Comparison of ENCODE assay signal across 8 cellular contexts in the genomic region with DNA sequence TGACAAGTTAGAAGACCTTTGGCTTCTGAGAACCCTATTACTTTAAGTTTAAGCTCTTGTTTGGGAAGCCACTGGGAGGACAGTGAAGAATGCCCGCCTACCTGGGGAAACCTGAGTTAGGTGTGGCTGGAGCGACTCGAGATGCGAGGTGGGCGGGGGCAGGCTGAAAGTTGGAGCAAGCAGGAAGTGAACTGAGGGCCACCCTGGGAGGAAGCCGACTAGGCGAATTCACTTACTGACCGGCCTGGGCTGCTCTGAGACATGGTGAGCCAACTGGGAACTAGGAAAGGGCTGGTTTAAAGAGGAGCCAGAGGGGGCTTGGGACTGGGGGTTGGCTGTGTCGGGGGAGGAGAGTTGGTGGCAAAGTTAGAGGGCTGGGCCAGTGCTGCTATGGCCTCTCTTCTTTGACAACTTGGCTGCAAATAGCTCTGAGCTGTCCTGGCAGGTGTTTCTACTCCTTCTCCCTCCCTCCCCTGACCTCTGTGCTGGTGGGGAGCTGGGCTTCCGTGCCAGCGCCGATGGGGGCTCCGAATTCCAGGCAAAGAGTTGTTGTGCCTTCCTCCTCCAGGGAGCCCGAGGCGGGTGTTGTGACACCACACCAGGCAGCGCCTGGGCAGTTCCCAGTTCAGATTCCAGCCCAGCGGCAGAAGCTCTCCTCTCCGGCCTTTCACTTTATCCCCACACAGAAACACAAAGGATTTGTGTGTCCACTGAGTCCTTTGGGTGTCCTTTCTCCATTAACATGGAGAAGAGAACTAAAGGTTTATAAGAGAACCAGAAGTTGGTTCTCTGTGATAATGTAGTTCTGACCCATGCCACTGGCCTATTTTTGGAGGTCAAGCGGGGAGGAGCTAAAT. TPM values are rescaled to one million over a fixed set of nuclear protein-coding genes. Genes with fewer than 3 reads are reported as not detected.
A peak's percentile ranks its signal among the peaks of the same experiment; 100 is the strongest.
DNase-seq lines count a peak whose midpoint lies in the region; ATAC-seq and TF ChIP-seq lines count a peak whose summit lies in the region.

A gene (plus strand): TSS at position 201 of the 857 bp plus-strand sequence. CDS start 61 bp downstream, at position 262.

- H3K36me3 ChIP-seq in iPS-15b (ENCODE audit: control insufficient read depth, insufficient read depth, low read length): no peaks in the 10 kb centered on the region
- no peaks in the 10 kb centered on the region for H3K36me3 ChIP-seq in smooth muscle cell (ENCODE audit: low read depth)

- H3K4me3 ChIP-seq in iPS-15b (ENCODE audit: low read depth, low read length): peak within 1 kb of the TSS; percentile 62
- peak within 1 kb of the TSS; percentile 55 for H3K4me3 ChIP-seq in smooth muscle cell

- H3K9ac ChIP-seq in iPS-15b (ENCODE audit: low read depth, low read length): peak within 1 kb of the TSS; percentile 38
- H3K9ac ChIP-seq in smooth muscle cell (ENCODE audit: low read depth): peak within 1 kb of the TSS; percentile 39

- H3K27ac Mint-ChIP-seq in activated naive CD4-positive, alpha-beta T cell treated with anti-CD3 and anti-CD28 coated beads, Interleukin-2, amount 50 U/mL, for 72 hours: peak within 1 kb of the TSS; percentile 93 to 95

- no peaks in the 10 kb centered on the region for H3K9me3 ChIP-seq in iPS-15b (ENCODE audit: control insufficient read depth, insufficient read depth, low read length)
- no peaks in the 10 kb centered on the region for H3K9me3 ChIP-seq in smooth muscle cell (replicated peaks; ENCODE audit: low read depth)

- H3K36me3 Mint-ChIP-seq in activated naive CD4-positive, alpha-beta T cell treated with anti-CD3 and anti-CD28 coated beads, Interleukin-2, amount 50 U/mL, for 72 hours: peaks cover 22 to 28% of the 10 kb centered on the region in 2 donors

- no peaks in the 10 kb centered on the region for H3K9me3 Mint-ChIP-seq in activated naive CD4-positive, alpha-beta T cell treated with anti-CD3 and anti-CD28 coated beads, Interleukin-2, amount 50 U/mL, for 72 hours

- peak within 1 kb of the TSS; percentile 84 for H2AFZ ChIP-seq in smooth muscle cell (ENCODE audit: low read depth)

- peak within 1 kb of the TSS; percentile 67 for H3K27ac ChIP-seq in smooth muscle cell (ENCODE audit: low read depth)

- no peak for TF ChIP-seq CTCF in smooth muscle cell (IDR thresholded peaks at IDR 0.05; ENCODE audit: borderline replicate concordance, insufficient read depth, poor library complexity, severe bottlenecking)

- DNase-seq in RPMI7951 (ENCODE audit: low read depth) (peak; percentile 70), smooth muscle cell (lab: John Stamatoyannopoulos, UW; ENCODE audit: unreplicated experiment) (no peak), pons (ENCODE audit: low spot score) (no peak), SW 1271 (lab: John Stamatoyannopoulos, UW) (no peak)
- DNase-seq in activated naive CD4-positive, alpha-beta T cell treated with anti-CD3 and anti-CD28 coated beads, Interleukin-2, amount 50 U/mL, for 72 hours (ENCODE audit: low spot score in 2 of 2): peak; percentile 60 to 72

- 18% methylated on average over 19 of the region's 19 CpGs for WGBS in smooth muscle cell (ENCODE audit: low lambda C conversion rate)

- H3K27me3 ChIP-seq in iPS-15b (ENCODE audit: control insufficient read depth, insufficient read depth, low read length) (peaks cover 8% of the 10 kb centered on the region), smooth muscle cell (ENCODE audit: low read depth) (no peaks in the 10 kb centered on the region)

- H3K79me2 ChIP-seq in smooth muscle cell (ENCODE audit: low read depth): no peaks in the 10 kb centered on the region

- H3F3A ChIP-seq in smooth muscle cell (ENCODE audit: low read depth): peaks cover 9% of the 10 kb centered on the region

- H3K4me2 ChIP-seq in smooth muscle cell: peak within 1 kb of the TSS; percentile 84

- peaks cover 11% of the 10 kb centered on the region for H3K4me1 ChIP-seq in iPS-15b (ENCODE audit: control insufficient read depth, insufficient read depth, low read length)
- peaks cover 19% of the 10 kb centered on the region for H3K4me1 ChIP-seq in smooth muscle cell (ENCODE audit: low read depth)

- H4K20me1 ChIP-seq in smooth muscle cell (ENCODE audit: low read depth): no peaks in the 10 kb centered on the region

- ATAC-seq in GM18517 (IDR thresholded peaks at IDR 0.05; ENCODE audit: unreplicated experiment) (peak; percentile 54), HG02973 (IDR thresholded peaks at IDR 0.05; ENCODE audit: unreplicated experiment) (peak; percentile 62)
- peak; percentile 82 to 87 for ATAC-seq in activated naive CD4-positive, alpha-beta T cell treated with anti-CD3 and anti-CD28 coated beads, Interleukin-2, amount 50 U/mL, for 72 hours

RNA-seq across cellular contexts. Expression of the gene that starts here (rescaled TPM):
- total RNA-seq in RPMI7951 (2014; rRNA removed; shearing (Covaris generic)): 25.0 and 27.6 TPM in 2 replicates
- total RNA-seq in activated naive CD4-positive, alpha-beta T cell treated with anti-CD3 and anti-CD28 coated beads, Interleukin-2, amount 50 U/mL, for 72 hours: 100 to 1,000 TPM; 119 to 135 TPM
- 9.4 and 15.1 TPM in 2 replicates for total RNA-seq in smooth muscle cell
- 17.5 and 72.9 TPM in 2 replicates for polyA plus RNA-seq in smooth muscle cell

Comparison
In these comparisons a context has a peak if more than half of its experiments do, and no peak if none do; other contexts are left out.
1. DNase-seq: peak in RPMI7951 (single experiment) and activated naive CD4-positive, alpha-beta T cell treated with anti-CD3 and anti-CD28 coated beads, Interleukin-2, amount 50 U/mL, for 72 hours (2 of 2); none in smooth muscle cell (single experiment), pons (single experiment) and SW 1271 (0 of 2).
2. Peak in every context shown above with its lines, with median percentiles within 50 percentile points of each other: ATAC-seq.